Comparison of ENCODE assay signal across 6 cellular contexts in genomic region chr11:308740-309557, GRCh38. TPM values are rescaled to one million over a fixed set of nuclear protein-coding genes. Genes with fewer than 3 reads are reported as not detected.
DNase-seq lines count a peak whose midpoint lies in the region; ATAC-seq and TF ChIP-seq lines count a peak whose summit lies in the region.
"Not testable (repeated sequence)": the region's sequence is repeated elsewhere in the genome, so short reads cannot be mapped to it uniquely, and the experiment has no call there.

No MANE protein-coding gene starts in this region.

- H3K4me2 ChIP-seq in GM23248 (ENCODE audit: unreplicated experiment) (peak overlapping the region; percentile 100), neuronal stem cell (ENCODE audit: insufficient read depth, low read length, poor library complexity, severe bottlenecking) (peak overlapping the region; percentile 60)

- H2AFZ ChIP-seq in GM23248; neuronal stem cell (ENCODE audit: low read length): not testable (repeated sequence)

- DNase-seq in GM23248: peak; percentile 40
- not testable (repeated sequence) for DNase-seq in WTC11 (ENCODE audit: low spot score); breast epithelium (ENCODE audit: low spot score in 2 of 2); left ventricle myocardium inferior; neuronal stem cell (ENCODE audit: low spot score); tibial nerve (ENCODE audit: low spot score in 2 of 2)

- H3K4me1 Mint-ChIP-seq in WTC11: peaks cover 73% of the 10 kb centered on the region

- H3K79me1 ChIP-seq in neuronal stem cell (ENCODE audit: low read depth, low read length): not testable (repeated sequence)

- not testable (repeated sequence) for H2BK120ac ChIP-seq in neuronal stem cell (ENCODE audit: low read depth, low read length)

- H3K27ac Mint-ChIP-seq in WTC11: peak overlapping the region; percentile 97

- H3K27ac ChIP-seq in GM23248 (peak overlapping the region; percentile 74), breast epithelium (peak overlapping the region; percentile 70 to 98), left ventricle myocardium inferior (replicated peaks) (peak overlapping the region; percentile 93), tibial nerve (peak overlapping the region; percentile 73 to 94 (median 87))
- not testable (repeated sequence) for H3K27ac ChIP-seq in neuronal stem cell (replicated peaks; ENCODE audit: low read length)

- H3F3A ChIP-seq in GM23248 (ENCODE audit: insufficient read depth): peaks cover 36% of the 10 kb centered on the region

- not testable (repeated sequence) for H3K23ac ChIP-seq in neuronal stem cell (ENCODE audit: low read depth, low read length, poor library complexity)

- H3K4me1 ChIP-seq in GM23248 (ENCODE audit: insufficient read depth) (peaks cover 16% of the 10 kb centered on the region), left ventricle myocardium inferior (peaks cover 72% of the 10 kb centered on the region), neuronal stem cell (ENCODE audit: control insufficient read depth in 2 of 2, insufficient read depth in 1 of 2, low read depth in 1 of 2, low read length in 2 of 2) (peaks cover 39 to 52% of the 10 kb centered on the region in 2 donors), tibial nerve (peaks cover 0 to 68% (median 42%) of the 10 kb centered on the region in 4 donors)
- not testable (repeated sequence) for H3K4me1 ChIP-seq in breast epithelium

- not testable (repeated sequence) for H4K91ac ChIP-seq in neuronal stem cell (ENCODE audit: low read depth, low read length, poor library complexity)

- H3K36me3 ChIP-seq in GM23248 (ENCODE audit: low read depth); breast epithelium; left ventricle myocardium inferior; neuronal stem cell (replicated peaks in 1 of 2; ENCODE audit: control insufficient read depth in 2 of 2, insufficient read depth in 2 of 2, low read length in 2 of 2); tibial nerve: not testable (repeated sequence)

- TF ChIP-seq POLR2A in breast epithelium (IDR thresholded peaks at IDR 0.05); tibial nerve (IDR thresholded peaks at IDR 0.05): not testable (repeated sequence)

- 2 to 3% methylated on average over 20 to 22 of the region's 22 CpGs for WGBS in GM23248 (ENCODE audit: low coverage in 1 of 2, low lambda C conversion rate in 2 of 2, missing lambda C conversion rate in 2 of 2), 2 experiments
- no CpG with 5 or more reads among the region's 22 CpGs for WGBS in neuronal stem cell (ENCODE audit: extremely low coverage in 2 of 2, insufficient read length in 2 of 2, insufficient replicate concordance in 1 of 2), 2 donors
- 29 to 30% methylated on average over 20 to 21 of the region's 22 CpGs for WGBS in tibial nerve, 2 donors

- not testable (repeated sequence) for H2BK5ac ChIP-seq in neuronal stem cell (ENCODE audit: low read length)

- H3K14ac ChIP-seq in neuronal stem cell (ENCODE audit: low read length): not testable (repeated sequence)

- not testable (repeated sequence) for H3K9me3 Mint-ChIP-seq in WTC11

- peak overlapping the region; percentile 72 for H3K4me3 Mint-ChIP-seq in WTC11

- H3K36me3 Mint-ChIP-seq in WTC11: not testable (repeated sequence)

- H3K9me3 ChIP-seq in GM23248 (ENCODE audit: low read depth); breast epithelium; left ventricle myocardium inferior (replicated peaks); neuronal stem cell (replicated peaks in 1 of 2; ENCODE audit: control insufficient read depth in 2 of 2, insufficient read depth in 1 of 2, low read depth in 1 of 2, low read length in 2 of 2); tibial nerve: not testable (repeated sequence)

- peaks cover 19% of the 10 kb centered on the region for H3K79me2 ChIP-seq in GM23248 (ENCODE audit: insufficient read depth)

- not testable (repeated sequence) for H3K27me3 Mint-ChIP-seq in WTC11 (ENCODE audit: low read depth)

- TF ChIP-seq CTCF in WTC11 (IDR thresholded peaks at IDR 0.05); breast epithelium (IDR thresholded peaks at IDR 0.05); left ventricle myocardium inferior (IDR thresholded peaks at IDR 0.05; ENCODE audit: borderline replicate concordance); tibial nerve (IDR thresholded peaks at IDR 0.05): not testable (repeated sequence)

- H2AK5ac ChIP-seq in neuronal stem cell (ENCODE audit: low read depth, low read length): not testable (repeated sequence)

- POLR2A ChIA-PET in WTC11 (lab: Charles Lee): interaction anchor here (1.3 kb wide), 1 partner anchor 47 kb away, joined by 4 read pairs; no protein-coding TSS in a partner anchor

- not testable (repeated sequence) for ATAC-seq in WTC11

- TF ChIP-seq EP300 in tibial nerve (IDR thresholded peaks at IDR 0.05): not testable (repeated sequence)

- H3K18ac ChIP-seq in neuronal stem cell (ENCODE audit: low read length): peak overlapping the region; percentile 24

- intact Hi-C loops in breast epithelium (cut with DNase I; ENCODE audit: low total_unique reads): loop anchor here (10.0 kb wide), 1 partner anchor 146 kb away; the partner anchor contains the start of gene PTDSS2
- intact Hi-C loops in left ventricle myocardium inferior (cut with micrococcal nuclease): not testable (repeated sequence)

- H3K27me3 ChIP-seq in GM23248 (replicated peaks; ENCODE audit: insufficient read depth); breast epithelium; neuronal stem cell (ENCODE audit: control insufficient read depth in 3 of 3, insufficient read depth in 3 of 3, low read depth in 1 of 3, low read length in 3 of 3); tibial nerve: not testable (repeated sequence)
- H3K27me3 ChIP-seq in left ventricle myocardium inferior (ENCODE audit: low read depth): peaks cover 34% of the 10 kb centered on the region

- H2BK12ac ChIP-seq in neuronal stem cell (ENCODE audit: low read length): not testable (repeated sequence)

- not testable (repeated sequence) for H3K4ac ChIP-seq in neuronal stem cell (ENCODE audit: low read length)

- H3K9ac ChIP-seq in GM23248: peak overlapping the region; percentile 85
- H3K9ac ChIP-seq in neuronal stem cell (ENCODE audit: low read depth, low read length, poor library complexity): not testable (repeated sequence)

- H2BK15ac ChIP-seq in neuronal stem cell (ENCODE audit: low read length): not testable (repeated sequence)

- CTCF ChIA-PET in WTC11 (lab: Charles Lee): interaction anchor here (0.7 to 1.8 kb wide), 6 partner anchors 8 to 58 kb away, joined by 3 to 12 read pairs (median 4); no protein-coding TSS in a partner anchor

- in situ Hi-C loops in GM23248 (cut with MboI): not testable (repeated sequence)

- H4K8ac ChIP-seq in neuronal stem cell (ENCODE audit: low read depth, low read length): not testable (repeated sequence)

- H3K4me3 ChIP-seq in GM23248: peak overlapping the region; percentile 98
- peak overlapping the region; percentile 51 to 81 (median 57) for H3K4me3 ChIP-seq in breast epithelium
- H3K4me3 ChIP-seq in left ventricle myocardium inferior: peak overlapping the region; percentile 67
- peak overlapping the region in 1 of 2 donors; percentile 63 for H3K4me3 ChIP-seq in neuronal stem cell (ENCODE audit: low read length in 2 of 2)
- peak overlapping the region; percentile 33 to 58 (median 48) for H3K4me3 ChIP-seq in tibial nerve

- H4K20me1 ChIP-seq in GM23248 (ENCODE audit: insufficient read depth): not testable (repeated sequence)

- H3K9me2 ChIP-seq in GM23248 (ENCODE audit: insufficient read depth): not testable (repeated sequence)

RNA-seq across cellular contexts. Expression of gene IFITM2, which starts 1.3 kb away (rescaled TPM):
- 75.2 and 104 TPM in 2 replicates for total RNA-seq in GM23248 (2014; rRNA removed; shearing (Covaris generic))
- polyA plus RNA-seq in GM23248 (2016; fragmentation: Nextera tagmentation; extraction: Ambion mirVana): 1,025 and 1,029 TPM in 2 replicates
- total RNA-seq in WTC11 (2021) (436 to 616 TPM (median 577 TPM) in 3 replicates), breast epithelium (100 to 1,000 TPM in 2 of 3 donors, 10 to 100 TPM in 1; 81.4 to 404 (median 129) TPM), left ventricle myocardium inferior (160 TPM), tibial nerve (100 to 1,000 TPM; 258 to 624 (median 292) TPM)
- 660 TPM for polyA plus RNA-seq in neuronal stem cell (2013, experiment 1 of 2)
- polyA plus RNA-seq in neuronal stem cell (2013, experiment 2 of 2): 657 TPM

RNA-seq across cellular contexts. Expression of gene IFITM1, which starts 4.9 kb away (rescaled TPM):
- 72.7 and 77.3 TPM in 2 replicates for total RNA-seq in GM23248 (2014; rRNA removed; shearing (Covaris generic))
- polyA plus RNA-seq in GM23248 (2016; fragmentation: Nextera tagmentation; extraction: Ambion mirVana): 180 and 187 TPM in 2 replicates
- 544 to 679 TPM (median 640 TPM) in 3 replicates for total RNA-seq in WTC11 (2021)
- total RNA-seq in breast epithelium: 100 to 1,000 TPM; 129 to 321 (median 142) TPM
- 83.5 TPM for total RNA-seq in left ventricle myocardium inferior
- 171 TPM for polyA plus RNA-seq in neuronal stem cell (2013, experiment 1 of 2)
- polyA plus RNA-seq in neuronal stem cell (2013, experiment 2 of 2): 162 TPM
- 100 to 1,000 TPM; 216 to 431 (median 256) TPM for total RNA-seq in tibial nerve

RNA-seq across cellular contexts. Expression of gene IFITM5, which starts 9.6 kb away (rescaled TPM):
- total RNA-seq in GM23248 (2014; rRNA removed; shearing (Covaris generic)): not detected in 2 replicates
- polyA plus RNA-seq in GM23248 (2016; fragmentation: Nextera tagmentation; extraction: Ambion mirVana): not detected in 2 replicates
- not detected in 3 replicates for total RNA-seq in WTC11 (2021)
- total RNA-seq in breast epithelium: not detected
- total RNA-seq in left ventricle myocardium inferior: not detected
- polyA plus RNA-seq in neuronal stem cell (2013, experiment 1 of 2): not detected
- polyA plus RNA-seq in neuronal stem cell (2013, experiment 2 of 2): 0.06 TPM
- total RNA-seq in tibial nerve: not detected

RNA-seq across cellular contexts. Expression of gene IFITM3, which starts 11.7 kb away (rescaled TPM):
- total RNA-seq in GM23248 (2014; rRNA removed; shearing (Covaris generic)): 62.5 and 158 TPM in 2 replicates
- polyA plus RNA-seq in GM23248 (2016; fragmentation: Nextera tagmentation; extraction: Ambion mirVana): 1,892 and 1,917 TPM in 2 replicates
- total RNA-seq in WTC11 (2021) (381 to 503 TPM (median 481 TPM) in 3 replicates), breast epithelium (100 to 1,000 TPM; 158 to 361 (median 195) TPM), left ventricle myocardium inferior (259 TPM), tibial nerve (100 to 1,000 TPM; 258 to 816 (median 325) TPM)
- 629 TPM for polyA plus RNA-seq in neuronal stem cell (2013, experiment 1 of 2)
- polyA plus RNA-seq in neuronal stem cell (2013, experiment 2 of 2): 604 TPM

RNA-seq across cellular contexts. Expression of gene PGGHG, which starts 20.0 kb away (rescaled TPM):
- total RNA-seq in GM23248 (2014; rRNA removed; shearing (Covaris generic)): 14.2 and 23.1 TPM in 2 replicates
- polyA plus RNA-seq in GM23248 (2016; fragmentation: Nextera tagmentation; extraction: Ambion mirVana): 4.4 and 4.6 TPM in 2 replicates
- 74.9 to 111 TPM (median 106 TPM) in 3 replicates for total RNA-seq in WTC11 (2021)
- total RNA-seq in breast epithelium: 10 to 100 TPM; 13.0 to 63.9 (median 37.3) TPM
- 7.2 TPM for total RNA-seq in left ventricle myocardium inferior
- polyA plus RNA-seq in neuronal stem cell (2013, experiment 1 of 2): 50.4 TPM
- 48.9 TPM for polyA plus RNA-seq in neuronal stem cell (2013, experiment 2 of 2)
- total RNA-seq in tibial nerve: 100 to 1,000 TPM in 1 of 4 donors, 10 to 100 TPM in 3; 43.7 to 166 (median 55.6) TPM
